8 cellular contexts compared by ENCODE assay signal in genomic region chr1:31062867-31063380, GRCh38. TPM values are rescaled to one million over a fixed set of nuclear protein-coding genes. Genes with fewer than 3 reads are reported as not detected.
DNase-seq lines count a peak whose midpoint lies in the region; ATAC-seq and TF ChIP-seq lines count a peak whose summit lies in the region.

No MANE protein-coding gene starts in this region.

- H3K9me3 Mint-ChIP-seq in Calu3 (ENCODE audit: low read depth, unreplicated experiment), result no peaks in the 10 kb centered on the region

- peaks cover 8% of the 10 kb centered on the region for H3K36me3 ChIP-seq in effector memory CD4-positive, alpha-beta T cell (ENCODE audit: control insufficient read depth, insufficient read depth, low read length)
- peaks cover 26% of the 10 kb centered on the region for H3K36me3 ChIP-seq in neuron (ENCODE audit: insufficient read depth, low read length)

- no peak for ATAC-seq in GM21619 (IDR thresholded peaks at IDR 0.05; ENCODE audit: unreplicated experiment)

- CTCF ChIA-PET in Calu3 (lab: Charles Lee), result interaction anchor here (0.6 kb wide), 2 partner anchors 12 to 239 kb away, joined by 3 read pairs; no protein-coding TSS in a partner anchor

- TF ChIP-seq CTCF in Calu3 (IDR thresholded peaks at IDR 0.05; ENCODE audit: unreplicated experiment), result no peak

- peaks cover 75% of the 10 kb centered on the region for H3K36me3 Mint-ChIP-seq in Calu3 (ENCODE audit: insufficient read depth, unreplicated experiment)

- H3K27ac Mint-ChIP-seq in Calu3 (ENCODE audit: unreplicated experiment), result peak overlapping the region; percentile 100

- peak overlapping the region; percentile 98 for H3K4me3 Mint-ChIP-seq in Calu3 (ENCODE audit: low read depth, unreplicated experiment)

- H3K4me1 ChIP-seq in effector memory CD4-positive, alpha-beta T cell (ENCODE audit: control insufficient read depth, insufficient read depth, low read length, poor library complexity, severe bottlenecking), result peaks cover 36% of the 10 kb centered on the region
- H3K4me1 ChIP-seq in neuron (ENCODE audit: insufficient read depth, low read length), result peaks cover 12% of the 10 kb centered on the region

- H3K4me1 Mint-ChIP-seq in Calu3 (ENCODE audit: low read depth, unreplicated experiment), result no peaks in the 10 kb centered on the region

- no peaks in the 10 kb centered on the region for H3K27me3 ChIP-seq in effector memory CD4-positive, alpha-beta T cell (replicated peaks; ENCODE audit: control insufficient read depth, insufficient read depth, low read length, poor library complexity, severe bottlenecking)
- H3K27me3 ChIP-seq in neuron (ENCODE audit: insufficient read depth, low read length), result no peaks in the 10 kb centered on the region

- intact Hi-C loops in Calu3 (cut with micrococcal nuclease; ENCODE audit: unreplicated experiment), result loop anchor here (5.0 kb wide), 2 partner anchors 41 to 86 kb away; no protein-coding TSS in a partner anchor

- no peak overlapping the region for H2AFZ ChIP-seq in neuron (ENCODE audit: low read depth, low read length)

- H3K27ac ChIP-seq in effector memory CD4-positive, alpha-beta T cell (ENCODE audit: insufficient read depth, low read length, poor library complexity, severe bottlenecking), result peak overlapping the region; percentile 87

- peak overlapping the region; percentile 76 for H3K4me3 ChIP-seq in effector memory CD4-positive, alpha-beta T cell (ENCODE audit: insufficient read depth, low read depth, low read length, poor library complexity, severe bottlenecking)
- peak overlapping the region; percentile 78 for H3K4me3 ChIP-seq in neuron (ENCODE audit: low read length)

- no peaks in the 10 kb centered on the region for H3K9me3 ChIP-seq in effector memory CD4-positive, alpha-beta T cell (ENCODE audit: control insufficient read depth, low read length)
- no peaks in the 10 kb centered on the region for H3K9me3 ChIP-seq in neuron (ENCODE audit: low read length)

- no peaks in the 10 kb centered on the region for H3K27me3 Mint-ChIP-seq in Calu3 (ENCODE audit: unreplicated experiment)

- no peak for DNase-seq in Calu3
- peak; percentile 60 for DNase-seq in NCI-H69 (lab: John Stamatoyannopoulos, UW)
- no peak for DNase-seq in effector memory CD4-positive, alpha-beta T cell
- no peak for DNase-seq in islet precursor cell
- DNase-seq in LoVo (ENCODE audit: low spot score), result no peak
- no peak for DNase-seq in effector CD4-positive, alpha-beta T cell

- BruUV-seq in Calu3 (replicated peaks; lab: Mats Ljungman, UMichigan), result no TSS peak

RNA-seq across cellular contexts. Expression of gene PUM1, which starts 2.6 kb away (rescaled TPM):
- total RNA-seq in Calu3 (2022), result 161 and 163 TPM in 2 replicates
